In the genomic region with DNA sequence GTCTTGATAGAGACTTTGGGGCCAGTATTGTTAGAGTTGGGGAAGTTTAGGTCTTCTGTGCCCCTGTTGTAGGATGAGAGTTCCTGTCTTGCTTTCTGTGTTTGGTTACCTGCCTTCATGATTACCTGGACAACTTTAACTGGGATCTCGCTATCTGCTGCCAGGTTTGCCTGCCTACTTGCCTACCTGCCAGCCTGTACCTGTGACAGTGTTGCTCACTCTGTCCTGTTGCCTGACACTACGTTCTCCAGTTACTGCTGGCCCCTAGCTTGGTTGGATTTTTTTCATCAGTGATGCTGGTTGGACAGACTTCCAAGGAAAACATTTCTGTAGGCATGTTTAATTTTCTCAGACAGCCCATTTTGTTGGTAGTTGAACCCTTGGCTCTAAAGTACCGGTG, we compare ENCODE assay signal across 1 cellular context.
TF ChIP-seq lines count a peak whose summit lies in the region.

No MANE protein-coding gene starts in this region.

TF ChIP-seq in WTC11, 78 proteins besides CTCF, POLR2A, EP300 and RAD21 (continued from another document):
- TF ChIP-seq, protein P1, sequence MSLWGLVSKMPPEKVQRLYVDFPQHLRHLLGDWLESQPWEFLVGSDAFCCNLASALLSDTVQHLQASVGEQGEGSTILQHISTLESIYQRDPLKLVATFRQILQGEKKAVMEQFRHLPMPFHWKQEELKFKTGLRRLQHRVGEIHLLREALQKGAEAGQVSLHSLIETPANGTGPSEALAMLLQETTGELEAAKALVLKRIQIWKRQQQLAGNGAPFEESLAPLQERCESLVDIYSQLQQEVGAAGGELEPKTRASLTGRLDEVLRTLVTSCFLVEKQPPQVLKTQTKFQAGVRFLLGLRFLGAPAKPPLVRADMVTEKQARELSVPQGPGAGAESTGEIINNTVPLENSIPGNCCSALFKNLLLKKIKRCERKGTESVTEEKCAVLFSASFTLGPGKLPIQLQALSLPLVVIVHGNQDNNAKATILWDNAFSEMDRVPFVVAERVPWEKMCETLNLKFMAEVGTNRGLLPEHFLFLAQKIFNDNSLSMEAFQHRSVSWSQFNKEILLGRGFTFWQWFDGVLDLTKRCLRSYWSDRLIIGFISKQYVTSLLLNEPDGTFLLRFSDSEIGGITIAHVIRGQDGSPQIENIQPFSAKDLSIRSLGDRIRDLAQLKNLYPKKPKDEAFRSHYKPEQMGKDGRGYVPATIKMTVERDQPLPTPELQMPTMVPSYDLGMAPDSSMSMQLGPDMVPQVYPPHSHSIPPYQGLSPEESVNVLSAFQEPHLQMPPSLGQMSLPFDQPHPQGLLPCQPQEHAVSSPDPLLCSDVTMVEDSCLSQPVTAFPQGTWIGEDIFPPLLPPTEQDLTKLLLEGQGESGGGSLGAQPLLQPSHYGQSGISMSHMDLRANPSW (CRISPR knock-in tag; conservative IDR thresholded peaks at IDR 0.05; ENCODE audit: low read depth): no peak
- TF ChIP-seq KAT7 (CRISPR knock-in tag; IDR thresholded peaks at IDR 0.05; ENCODE audit: borderline replicate concordance): no peak
- TF ChIP-seq ATF1 (CRISPR knock-in tag; IDR thresholded peaks at IDR 0.05): no peak
